In the genomic region with DNA sequence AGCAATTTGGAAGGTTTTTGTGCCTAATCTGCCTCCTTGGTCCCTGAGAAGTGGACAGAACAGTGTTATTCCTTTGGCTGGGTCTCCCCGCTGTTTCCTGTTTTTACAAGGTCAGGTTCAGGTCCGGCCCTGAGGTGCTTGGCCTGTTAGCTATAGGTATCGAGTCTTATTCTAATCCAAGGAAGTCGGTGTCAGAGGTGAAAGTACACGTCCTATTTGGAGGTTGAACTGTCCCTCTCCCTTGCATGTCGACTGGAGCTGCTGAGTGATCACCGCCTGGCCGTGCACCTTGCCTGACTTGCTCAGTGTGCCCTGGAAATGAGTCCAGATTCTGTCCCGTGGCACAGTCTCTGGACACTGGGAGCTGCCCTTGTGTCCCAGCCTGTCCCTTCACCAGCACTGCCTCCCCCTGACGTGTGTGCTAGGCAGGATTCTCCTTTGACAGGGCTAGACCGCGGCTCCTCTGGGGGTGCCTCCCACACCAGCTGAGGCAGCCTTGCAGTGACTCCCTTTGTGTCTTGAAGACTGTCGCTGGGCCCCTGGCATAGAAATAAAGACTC, we compare ENCODE assay signal across 9 cellular contexts.
A peak's percentile ranks its signal among the peaks of the same experiment; 100 is the strongest.
DNase-seq lines count a peak whose midpoint lies in the region; ATAC-seq and TF ChIP-seq lines count a peak whose summit lies in the region.
"Had no signal": no experiment of that assay in that cellular context is flagged by ENCODE, and none has a peak within 500 bp of the region (broad histone marks: within the 10 kb centered on the region; RNA-seq: fewer than 3 reads in every experiment).

No MANE protein-coding gene starts in this region.

- peaks cover 30% of the 10 kb centered on the region for H3K36me3 Mint-ChIP-seq in T-helper 2 cell treated with Interferon-gamma antibody and Interleukin-4, amounts not matched to agents 5 μg/mL and 100 μg/mL, for 36 hours (ENCODE audit: low read depth)

- H3K4me3 ChIP-seq in prostate gland = no peak overlapping the region

- H3K27ac ChIP-seq in prostate gland = peak overlapping the region; percentile 83 to 86

- H3K9me3 ChIP-seq in prostate gland = no peaks in the 10 kb centered on the region

- no peaks in the 10 kb centered on the region for H3K27me3 ChIP-seq in prostate gland (replicated peaks; ENCODE audit: insufficient read depth)

- peak; percentile 73 to 80 for ATAC-seq in left cardiac atrium
- ATAC-seq in GM18498 (IDR thresholded peaks at IDR 0.05; ENCODE audit: unreplicated experiment) = no peak
- no peak for ATAC-seq in GM19395 (IDR thresholded peaks at IDR 0.05; ENCODE audit: unreplicated experiment)

- H3K4me3 Mint-ChIP-seq in T-helper 2 cell treated with Interferon-gamma antibody and Interleukin-4, amounts not matched to agents 5 μg/mL and 100 μg/mL, for 36 hours = no peak overlapping the region

- H3K27ac Mint-ChIP-seq in T-helper 2 cell treated with Interferon-gamma antibody and Interleukin-4, amounts not matched to agents 5 μg/mL and 100 μg/mL, for 36 hours = peak overlapping the region; percentile 43

- peak; percentile 26 for DNase-seq in DMS53 treated with DMSO at 0.1 percent for 48 hours (lab: John Stamatoyannopoulos, UW; ENCODE audit: unreplicated experiment)
- no peak for DNase-seq in T-helper 2 cell treated with Interferon-gamma antibody and Interleukin-4, amounts not matched to agents 5 μg/mL and 100 μg/mL, for 36 hours (ENCODE audit: low spot score)
- DNase-seq in left cardiac atrium = peak; percentile 55
- peak; percentile 54 for DNase-seq in prostate gland (ENCODE audit: low spot score)
- no peak for DNase-seq in NCI-H774 (lab: John Stamatoyannopoulos, UW)
- no peak for DNase-seq in GM10266 (ENCODE audit: extremely low spot score)
- DNase-seq: amniotic stem cell had no signal

- TF ChIP-seq CTCF in prostate gland (IDR thresholded peaks at IDR 0.05) = no peak
- no peak for TF ChIP-seq CTCF in GM10266 (IDR thresholded peaks at IDR 0.05; ENCODE audit: control insufficient read depth, insufficient read depth, low read depth, missing control alignments)

- no peaks in the 10 kb centered on the region for H3K27me3 Mint-ChIP-seq in T-helper 2 cell treated with Interferon-gamma antibody and Interleukin-4, amounts not matched to agents 5 μg/mL and 100 μg/mL, for 36 hours (ENCODE audit: low read depth)

- H3K4me1 ChIP-seq in prostate gland (replicated peaks) = peaks cover 44% of the 10 kb centered on the region

- H3K4me1 Mint-ChIP-seq in T-helper 2 cell treated with Interferon-gamma antibody and Interleukin-4, amounts not matched to agents 5 μg/mL and 100 μg/mL, for 36 hours (ENCODE audit: low read depth) = peaks cover 37% of the 10 kb centered on the region

- intact Hi-C loops in left cardiac atrium (cut with DNase I) (loop anchor here (5.0 kb wide), 2 partner anchors 36 to 41 kb away; no protein-coding TSS in a partner anchor), prostate gland (cut with DNase I) (no loop called here)

- 43% methylated on average over 13 of the region's 13 CpGs for WGBS in prostate gland

- H3K9me3 Mint-ChIP-seq in T-helper 2 cell treated with Interferon-gamma antibody and Interleukin-4, amounts not matched to agents 5 μg/mL and 100 μg/mL, for 36 hours = no peaks in the 10 kb centered on the region

- TF ChIP-seq POLR2A in prostate gland (IDR thresholded peaks at IDR 0.05) = no peak

- H3K36me3 ChIP-seq in prostate gland = no peaks in the 10 kb centered on the region

Comparison
In these comparisons a context has a peak if more than half of its experiments do, and no peak if none do; other contexts are left out.
1. DNase-seq: peak in DMS53 treated with DMSO at 0.1 percent for 48 hours (single experiment), left cardiac atrium (single experiment) and prostate gland (single experiment); none in T-helper 2 cell treated with Interferon-gamma antibody and Interleukin-4, amounts not matched to agents 5 μg/mL and 100 μg/mL, for 36 hours (single experiment), NCI-H774 (single experiment) and GM10266 (single experiment).
2. ATAC-seq: peak in left cardiac atrium (2 of 2); none in GM18498 (single experiment) and GM19395 (single experiment).